ENCODE assay signal across 8 cellular contexts in genomic region chr10:102596506-102596971, GRCh38. TPM values are rescaled to one million over a fixed set of nuclear protein-coding genes. Genes with fewer than 3 reads are reported as not detected.
DNase-seq lines count a peak whose midpoint lies in the region; ATAC-seq, FAIRE-seq and TF ChIP-seq lines count a peak whose summit lies in the region.

No MANE protein-coding gene starts in this region.

- no peaks in the 10 kb centered on the region for H3K9me3 Mint-ChIP-seq in activated T-helper 1 cell treated with anti-CD3 and anti-CD28 coated beads, Interleukin-12 subunit alpha, Interleukin-12 subunit beta, Interleukin-2, Interleukin-4 antibody, amounts not matched to agents 30 ng/mL and 10 ng/mL and 1 ng/mL, durations not matched to agents 14 hours and 24 hours and 36 hours

- H2AFZ ChIP-seq in K562 (ENCODE audit: low read depth, low read length): 0 out of 2 replicates have a peak overlapping the region, but pooled peaks have one; percentile 45

- peaks cover 34 to 39% of the 10 kb centered on the region in 2 experiments for H3K4me1 ChIP-seq in K562 (replicated peaks in 1 of 2; ENCODE audit: control insufficient read depth in 2 of 2, insufficient read depth in 2 of 2, low read length in 2 of 2)

- POLR2A ChIA-PET in K562 (lab: Yijun Ruan, JAX): interaction anchor here (0.5 to 0.9 kb wide), 3 partner anchors 13 to 355 kb away, joined by 3 read pairs; no protein-coding TSS in a partner anchor

- H3K27ac Mint-ChIP-seq in activated T-helper 1 cell treated with anti-CD3 and anti-CD28 coated beads, Interleukin-12 subunit alpha, Interleukin-12 subunit beta, Interleukin-2, Interleukin-4 antibody, amounts not matched to agents 30 ng/mL and 10 ng/mL and 1 ng/mL, durations not matched to agents 14 hours and 24 hours and 36 hours: no peak overlapping the region

- TF ChIP-seq POLR2A in K562 (conservative IDR thresholded peaks at IDR 0.05): no peak

- 0% methylated on average over 1 of the region's 3 CpGs for WGBS in K562 (ENCODE audit: insufficient coverage, low coverage, missing lambda C conversion rate)

- DNase-seq in D341Med (ENCODE audit: low spot score): peak; percentile 75
- DNase-seq in H7: peak; percentile 91
- DNase-seq in NCI-H748 (lab: John Stamatoyannopoulos, UW; ENCODE audit: unreplicated experiment): peak; percentile 65
- peak; percentile 57 to 72 (median 61) for DNase-seq in K562 (ENCODE audit: extremely low read depth in 1 of 4, low spot score in 3 of 4)
- peak; percentile 93 for DNase-seq in iPS-NIHi7 (ENCODE audit: extremely low spot score)
- peak; percentile 22 for DNase-seq in stimulated activated CD4-positive, alpha-beta T cell treated with anti-CD3 and anti-CD28 coated beads, Interleukin-4, amount 100 ng/mL, for 24 hours
- no peak for DNase-seq in activated T-helper 1 cell treated with anti-CD3 and anti-CD28 coated beads, Interleukin-12 subunit alpha, Interleukin-12 subunit beta, Interleukin-2, Interleukin-4 antibody, amounts not matched to agents 30 ng/mL and 10 ng/mL and 1 ng/mL, durations not matched to agents 14 hours and 24 hours and 36 hours (ENCODE audit: low spot score)

- H3K27me3 Mint-ChIP-seq in activated T-helper 1 cell treated with anti-CD3 and anti-CD28 coated beads, Interleukin-12 subunit alpha, Interleukin-12 subunit beta, Interleukin-2, Interleukin-4 antibody, amounts not matched to agents 30 ng/mL and 10 ng/mL and 1 ng/mL, durations not matched to agents 14 hours and 24 hours and 36 hours (ENCODE audit: insufficient read depth): no peaks in the 10 kb centered on the region

- ATAC-seq in K562: peak; percentile 78
- ATAC-seq in GM18511 (IDR thresholded peaks at IDR 0.05; ENCODE audit: unreplicated experiment): no peak

- H3K9ac ChIP-seq in K562 (ENCODE audit: insufficient read depth in 1 of 2, low read depth in 2 of 2, low read length in 2 of 2): peak overlapping the region; percentile 41 to 72; a peak in 2 of 4 replicates

- no peak overlapping the region for H3K4me2 ChIP-seq in K562 (ENCODE audit: insufficient read depth, low read length)

- CTCF ChIA-PET in K562 (lab: Yijun Ruan, JAX; ENCODE audit: low intra/inter-chr PET ratio): interaction anchor here (0.6 kb wide), 1 partner anchor 170 kb away, joined by 4 read pairs; no protein-coding TSS in a partner anchor

- peak; percentile 97 for FAIRE-seq in K562 (lab: Jason Lieb, UNC)

- intact Hi-C loops in K562 (cut with micrococcal nuclease): loop anchor here (5.0 kb wide), 1 partner anchor 94 kb away; the partner anchor contains the start of genes ACTR1A and SUFU
- intact Hi-C loops in activated T-helper 1 cell treated with anti-CD3 and anti-CD28 coated beads, Interleukin-12 subunit alpha, Interleukin-12 subunit beta, Interleukin-2, Interleukin-4 antibody, amounts not matched to agents 30 ng/mL and 10 ng/mL and 1 ng/mL, durations not matched to agents 14 hours and 24 hours and 36 hours (cut with micrococcal nuclease): loop anchor here (1.0 kb wide), 2 partner anchors 93 to 427 kb away; partner anchors contain the start of gene SUFU

- no peak overlapping the region for H3K4me3 ChIP-seq in H7 (ENCODE audit: insufficient read depth, low read depth, low read length)
- no peak overlapping the region for H3K4me3 ChIP-seq in K562

- no TSS peak for BruUV-seq in K562 (replicated peaks; lab: Mats Ljungman, UMichigan)

- peak; percentile 78 to 85 (median 84) for TF ChIP-seq CTCF in K562 (IDR thresholded peaks at IDR 0.05 in 2 of 3, conservative IDR thresholded peaks at IDR 0.05 in 1 of 3; ENCODE audit: insufficient read depth in 2 of 3, low read depth in 1 of 3, low read length in 3 of 3)

- TF ChIP-seq RAD21 in K562 (CRISPR knock-in tag; conservative IDR thresholded peaks at IDR 0.05 in 1 of 2, IDR thresholded peaks at IDR 0.05 in 1 of 2): peak; percentile 47 to 75; a peak in 3 of 4 replicates

- H3K9me3 ChIP-seq in K562 (replicated peaks; ENCODE audit: control insufficient read depth, insufficient read depth, low read depth, low read length): no peaks in the 10 kb centered on the region

- no peak for TF ChIP-seq EP300 in K562 (IDR thresholded peaks at IDR 0.05; ENCODE audit: low read length)

- peaks cover 2% of the 10 kb centered on the region for H3K36me3 ChIP-seq in H7 (replicated peaks; ENCODE audit: control insufficient read depth, insufficient read depth, low read length)
- peaks cover 11% of the 10 kb centered on the region; the same call in 2 of the 3 replicates for H3K36me3 ChIP-seq in K562 (ENCODE audit: control insufficient read depth, insufficient read depth, low read length)

- no peaks in the 10 kb centered on the region for H3K27me3 ChIP-seq in H7 (ENCODE audit: control insufficient read depth, insufficient read depth, low read length)
- no peaks in the 10 kb centered on the region for H3K27me3 ChIP-seq in K562 (ENCODE audit: control insufficient read depth in 2 of 2, insufficient read depth in 2 of 2, low read length in 2 of 2)

- no peak overlapping the region for H3K4me3 Mint-ChIP-seq in activated T-helper 1 cell treated with anti-CD3 and anti-CD28 coated beads, Interleukin-12 subunit alpha, Interleukin-12 subunit beta, Interleukin-2, Interleukin-4 antibody, amounts not matched to agents 30 ng/mL and 10 ng/mL and 1 ng/mL, durations not matched to agents 14 hours and 24 hours and 36 hours

- H3K36me3 Mint-ChIP-seq in activated T-helper 1 cell treated with anti-CD3 and anti-CD28 coated beads, Interleukin-12 subunit alpha, Interleukin-12 subunit beta, Interleukin-2, Interleukin-4 antibody, amounts not matched to agents 30 ng/mL and 10 ng/mL and 1 ng/mL, durations not matched to agents 14 hours and 24 hours and 36 hours (ENCODE audit: low read depth): peaks cover 13% of the 10 kb centered on the region

- in situ Hi-C loops in K562 (cut with MboI): loop anchor here (25.0 kb wide), 2 partner anchors 209 to 359 kb away; partner anchors contain the start of genes ELOVL3, GBF1, NFKB2 and PITX3

- H3K27ac ChIP-seq in K562 (ENCODE audit: extremely low read depth, low read depth, low read length): peak overlapping the region; percentile 26; the same call in 1 of the 3 replicates

- no peaks in the 10 kb centered on the region for H3K79me2 ChIP-seq in K562 (ENCODE audit: control insufficient read depth, insufficient read depth, low read length)

- H3K9me1 ChIP-seq in K562 (ENCODE audit: control insufficient read depth, insufficient read depth, low read length): no peaks in the 10 kb centered on the region

- H3K4me1 Mint-ChIP-seq in activated T-helper 1 cell treated with anti-CD3 and anti-CD28 coated beads, Interleukin-12 subunit alpha, Interleukin-12 subunit beta, Interleukin-2, Interleukin-4 antibody, amounts not matched to agents 30 ng/mL and 10 ng/mL and 1 ng/mL, durations not matched to agents 14 hours and 24 hours and 36 hours (ENCODE audit: low read depth): no peaks in the 10 kb centered on the region

- H4K20me1 ChIP-seq in K562 (replicated peaks; ENCODE audit: control insufficient read depth, insufficient read depth, low read length): no peaks in the 10 kb centered on the region

TF ChIP-seq in K562, 482 proteins besides CTCF, POLR2A, EP300 and RAD21 (continues in another document):
- TF ChIP-seq ZNF717 (CRISPR knock-in tag; IDR thresholded peaks at IDR 0.05): no peak
- no peak for TF ChIP-seq COPS2 (conservative IDR thresholded peaks at IDR 0.05)
- TF ChIP-seq PRMT5 (CRISPR knock-in tag; IDR thresholded peaks at IDR 0.05): no peak
- TF ChIP-seq ZNF143 (CRISPR knock-in tag; IDR thresholded peaks at IDR 0.05): no peak
- TF ChIP-seq BCL6 (CRISPR knock-in tag; IDR thresholded peaks at IDR 0.05): no peak
- TF ChIP-seq SMC3 (conservative IDR thresholded peaks at IDR 0.05; ENCODE audit: insufficient read depth, low read depth, low read length): peak; percentile 40; the same call in 1 of the 2 replicates
- TF ChIP-seq FOXK1 (CRISPR knock-in tag; IDR thresholded peaks at IDR 0.05; ENCODE audit: borderline replicate concordance): no peak
- TF ChIP-seq MCM2 (IDR thresholded peaks at IDR 0.05; ENCODE audit: low read depth): no peak
- no peak for TF ChIP-seq FOXO4 (CRISPR knock-in tag; IDR thresholded peaks at IDR 0.05)

RNA-seq across cellular contexts. Expression of gene TRIM8, which starts 47.7 kb away (rescaled TPM):
- total RNA-seq in H7 (2014; rRNA removed; shearing (Covaris generic)): 43.5 and 46.4 TPM in 2 replicates
- total RNA-seq in K562 (2011; cell fraction: chromatin; rRNA removed; ENCODE audit: low replicate concordance): 16.6 and 38.8 TPM in 2 replicates
- total RNA-seq in K562 (2011; cell fraction: nucleolus; rRNA removed): 21.6 and 25.2 TPM in 2 replicates
- 17.2 and 24.7 TPM in 2 replicates for total RNA-seq in K562 (2011; cell fraction: nucleoplasm; rRNA removed)
- 13.4 and 14.1 TPM in 2 replicates for total RNA-seq in K562 (2014; rRNA removed)
- total RNA-seq in K562 (2014; rRNA removed; fragmentation: Illumina TruSeq; extraction: Trizol): 7.3 and 7.5 TPM in 2 replicates
- total RNA-seq in K562 (2015; rRNA removed; fragmentation: Illumina TruSeq; extraction: Trizol): 8.9 and 9.7 TPM in 2 replicates
- 26.0 and 27.2 TPM in 2 replicates for total RNA-seq in K562 (2021)
- 9.1 and 11.2 TPM in 2 replicates for polyA plus RNA-seq in K562 (2011; rRNA removed)
- polyA plus RNA-seq in K562 (2011; cell fraction: cytosol; rRNA removed): 6.0 and 15.5 TPM in 2 replicates
- polyA plus RNA-seq in K562 (2011; cell fraction: nucleus; rRNA removed): 13.8 and 26.7 TPM in 2 replicates
- polyA plus RNA-seq in K562 (2012): 23.8 and 28.1 TPM in 2 replicates
- polyA plus RNA-seq in K562 (2014; fragmentation: Illumina TruSeq; extraction: Trizol): 11.3 and 21.4 TPM in 2 replicates
- polyA plus RNA-seq in K562 (2014; fragmentation: Nextera tagmentation; extraction: Ambion mirVana): 1 to 10 TPM; 1.7 to 3.2 TPM
- 12.6 and 20.4 TPM in 2 replicates for polyA plus RNA-seq in K562 (2014; rRNA removed)
- 5.7 and 5.9 TPM in 2 replicates for polyA minus RNA-seq in K562 (2011; rRNA and poly(A)+ RNA removed)
- 9.7 and 9.8 TPM in 2 replicates for polyA minus RNA-seq in K562 (2011; cell fraction: cytosol; rRNA and poly(A)+ RNA removed)
- polyA minus RNA-seq in K562 (2011; cell fraction: nucleus; rRNA and poly(A)+ RNA removed): 9.2 and 11.4 TPM in 2 replicates
- 108 and 111 TPM in 2 replicates for total RNA-seq in activated T-helper 1 cell treated with anti-CD3 and anti-CD28 coated beads, Interleukin-12 subunit alpha, Interleukin-12 subunit beta, Interleukin-2, Interleukin-4 antibody, amounts not matched to agents 30 ng/mL and 10 ng/mL and 1 ng/mL, durations not matched to agents 14 hours and 24 hours and 36 hours
